ENCODE assay signal across 31 cellular contexts in the genomic region with DNA sequence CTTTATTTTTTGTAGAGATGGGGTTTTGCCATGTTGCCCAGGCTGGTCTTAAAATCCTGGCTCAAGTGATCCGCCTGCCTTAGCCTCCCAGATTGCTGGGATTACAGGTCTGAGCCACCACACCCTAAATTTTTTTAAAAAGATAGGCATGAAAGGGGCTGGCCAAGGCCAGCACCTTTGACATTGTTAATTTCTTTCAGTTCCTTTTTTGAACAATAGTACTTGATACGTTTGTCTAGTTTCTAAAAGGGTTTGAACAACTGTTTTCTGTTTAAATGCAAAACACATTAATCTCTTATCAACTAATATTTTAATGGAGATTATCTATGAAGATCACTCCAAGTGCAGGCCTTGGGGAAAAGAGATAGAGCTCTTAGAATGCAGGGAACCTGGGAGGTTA. TPM values are rescaled to one million over a fixed set of nuclear protein-coding genes. Genes with fewer than 3 reads are reported as not detected.
DNase-seq lines count a peak whose midpoint lies in the region; ATAC-seq lines count a peak whose summit lies in the region.
"Had no signal": no experiment of that assay in that cellular context is flagged by ENCODE, and none has a peak within 500 bp of the region (broad histone marks: within the 10 kb centered on the region; RNA-seq: fewer than 3 reads in every experiment).

No MANE protein-coding gene starts in this region.

- H3K18ac ChIP-seq in mesendoderm (ENCODE audit: low read length): no peak overlapping the region

- ATAC-seq in GM19324 (IDR thresholded peaks at IDR 0.05; ENCODE audit: low FRiP score, unreplicated experiment): peak; percentile 72
- peak; percentile 67 for ATAC-seq in GM21576 (IDR thresholded peaks at IDR 0.05; ENCODE audit: unreplicated experiment)
- peak; percentile 51 for ATAC-seq in HG03103 (IDR thresholded peaks at IDR 0.05; ENCODE audit: low read depth, unreplicated experiment)
- no peak for ATAC-seq in activated CD4-positive, alpha-beta T cell treated with anti-CD3 and anti-CD28 coated beads for 36 hours
- ATAC-seq: activated naive CD8-positive, alpha-beta T cell treated with anti-CD3 and anti-CD28 coated beads, Interleukin-2, amount 50 U/mL, for 24 hours; activated T-cell treated with anti-CD3 and anti-CD28 coated beads, Interleukin-2, amount 50 U/mL, for 72 hours; left lobe of liver; stimulated activated memory B cell treated with anti-CD40 and anti-IgM and Interleukin-4, amounts not matched to agents 10 μg/mL and 1 μg/mL and 100 μg/mL, for 72 hours; WTC11 had no signal

- no peak overlapping the region for H3K9ac ChIP-seq in mesendoderm (ENCODE audit: low read length)
- H3K9ac ChIP-seq: BLaER1 had no signal

- H3K27me3 ChIP-seq in mesendoderm (ENCODE audit: insufficient read depth, low read length, poor library complexity): no peaks in the 10 kb centered on the region
- H3K27me3 ChIP-seq: BLaER1, cardiac muscle cell had no signal

- CTCF ChIA-PET in activated CD4-positive, alpha-beta T cell treated with anti-CD3 and anti-CD28 coated beads for 36 hours (lab: Charles Lee): no interaction called here

- H3K23ac ChIP-seq in mesendoderm (ENCODE audit: low read length): no peak overlapping the region

- no peak overlapping the region for H3K4me3 Mint-ChIP-seq in activated CD4-positive, alpha-beta T cell treated with anti-CD3 and anti-CD28 coated beads for 36 hours
- H3K4me3 Mint-ChIP-seq: activated naive CD8-positive, alpha-beta T cell treated with anti-CD3 and anti-CD28 coated beads, Interleukin-2, amount 50 U/mL, for 24 hours; activated T-cell treated with anti-CD3 and anti-CD28 coated beads, Interleukin-2, amount 50 U/mL, for 72 hours; immature natural killer cell; nephron progenitor cell; stimulated activated memory B cell treated with anti-CD40 and anti-IgM and Interleukin-4, amounts not matched to agents 10 μg/mL and 1 μg/mL and 100 μg/mL, for 72 hours; WTC11 had no signal

- H3K27me3 Mint-ChIP-seq in activated CD4-positive, alpha-beta T cell treated with anti-CD3 and anti-CD28 coated beads for 36 hours: peaks cover 5% of the 10 kb centered on the region
- H3K27me3 Mint-ChIP-seq: stimulated activated memory B cell treated with anti-CD40 and anti-IgM and Interleukin-4, amounts not matched to agents 10 μg/mL and 1 μg/mL and 100 μg/mL, for 72 hours had no signal

- intact Hi-C loops in activated CD4-positive, alpha-beta T cell treated with anti-CD3 and anti-CD28 coated beads for 36 hours (cut with DNase I, micrococcal nuclease): no loop called here

- no peaks in the 10 kb centered on the region for H3K79me1 ChIP-seq in mesendoderm (ENCODE audit: low read length)

- no peaks in the 10 kb centered on the region for H3K36me3 ChIP-seq in mesendoderm (ENCODE audit: control insufficient read depth, insufficient read depth, low read length)
- H3K36me3 ChIP-seq: BLaER1, cardiac muscle cell had no signal

- no peaks in the 10 kb centered on the region for H3K4me1 Mint-ChIP-seq in activated CD4-positive, alpha-beta T cell treated with anti-CD3 and anti-CD28 coated beads for 36 hours
- H3K4me1 Mint-ChIP-seq: activated naive CD8-positive, alpha-beta T cell treated with anti-CD3 and anti-CD28 coated beads, Interleukin-2, amount 50 U/mL, for 24 hours; immature natural killer cell; nephron progenitor cell; stimulated activated memory B cell treated with anti-CD40 and anti-IgM and Interleukin-4, amounts not matched to agents 10 μg/mL and 1 μg/mL and 100 μg/mL, for 72 hours; WTC11 had no signal

- no peak overlapping the region for H2BK5ac ChIP-seq in mesendoderm (ENCODE audit: low read length)

- H4K8ac ChIP-seq in mesendoderm (ENCODE audit: low read depth, low read length): no peak overlapping the region

- no peak overlapping the region for H3K27ac Mint-ChIP-seq in activated CD4-positive, alpha-beta T cell treated with anti-CD3 and anti-CD28 coated beads for 36 hours
- H3K27ac Mint-ChIP-seq: activated naive CD8-positive, alpha-beta T cell treated with anti-CD3 and anti-CD28 coated beads, Interleukin-2, amount 50 U/mL, for 24 hours; activated T-cell treated with anti-CD3 and anti-CD28 coated beads, Interleukin-2, amount 50 U/mL, for 72 hours; immature natural killer cell; stimulated activated memory B cell treated with anti-CD40 and anti-IgM and Interleukin-4, amounts not matched to agents 10 μg/mL and 1 μg/mL and 100 μg/mL, for 72 hours; WTC11 had no signal

- POLR2A ChIA-PET in activated CD4-positive, alpha-beta T cell treated with anti-CD3 and anti-CD28 coated beads for 36 hours (lab: Charles Lee): no interaction called here

- H2BK15ac ChIP-seq in mesendoderm (replicated peaks; ENCODE audit: low read depth): no peak overlapping the region

- no peaks in the 10 kb centered on the region for H3K79me2 ChIP-seq in mesendoderm (ENCODE audit: control insufficient read depth, insufficient read depth, low read length)

- peak overlapping the region; percentile 73 for H2BK120ac ChIP-seq in mesendoderm (ENCODE audit: low read depth, low read length)

- H4K5ac ChIP-seq in mesendoderm (ENCODE audit: low read length): no peak overlapping the region

- WGBS in mesendoderm (ENCODE audit: extremely low coverage, insufficient coverage, low lambda C conversion rate): no CpG with 5 or more reads among the region's 2 CpGs

- no peak overlapping the region for H3K27ac ChIP-seq in mesendoderm (ENCODE audit: low read depth, low read length)
- H3K27ac ChIP-seq: BLaER1, HL-60, PC-9, SK-N-MC had no signal

- no peak overlapping the region for H2AK5ac ChIP-seq in mesendoderm (ENCODE audit: low read length)

- no peak overlapping the region for H3K4me2 ChIP-seq in mesendoderm (ENCODE audit: low read length)
- H3K4me2 ChIP-seq: BLaER1, PC-9 had no signal

- H3K9me3 Mint-ChIP-seq in activated CD4-positive, alpha-beta T cell treated with anti-CD3 and anti-CD28 coated beads for 36 hours (ENCODE audit: low read depth): no peaks in the 10 kb centered on the region
- H3K9me3 Mint-ChIP-seq: activated naive CD8-positive, alpha-beta T cell treated with anti-CD3 and anti-CD28 coated beads, Interleukin-2, amount 50 U/mL, for 24 hours; nephron progenitor cell; stimulated activated memory B cell treated with anti-CD40 and anti-IgM and Interleukin-4, amounts not matched to agents 10 μg/mL and 1 μg/mL and 100 μg/mL, for 72 hours; WTC11 had no signal

- no peak for DNase-seq in mesendoderm
- no peak for DNase-seq in effector CD8-positive, alpha-beta T cell (lab: John Stamatoyannopoulos, UW)
- no peak for DNase-seq in HCEC 1CT
- DNase-seq in NCI-H1048 (lab: John Stamatoyannopoulos, UW): no peak
- DNase-seq in activated CD4-positive, alpha-beta T cell treated with anti-CD3 and anti-CD28 coated beads for 36 hours: no peak
- DNase-seq: activated naive CD8-positive, alpha-beta T cell treated with anti-CD3 and anti-CD28 coated beads, Interleukin-2, amount 50 U/mL, for 24 hours; activated T-cell treated with anti-CD3 and anti-CD28 coated beads, Interleukin-2, amount 50 U/mL, for 72 hours; DMS 273 treated with DMSO at 0.1 percent for 48 hours; effector memory CD4-positive, alpha-beta T cell; GOT3; immature natural killer cell; KG1; NCI-H1417; NCI-H2081; NCI-H2227 treated with DMSO at 0.1 percent for 48 hours; NCI-H526 treated with DMSO at 0.1 percent for 48 hours; nephron progenitor cell; PC-9; stimulated activated CD4-positive, alpha-beta T cell treated with anti-CD3 and anti-CD28 coated beads, Interleukin-15, amount 100 ng/mL, for 24 hours; substantia nigra; trophoblast cell had no signal

- no peaks in the 10 kb centered on the region for H3K4me1 ChIP-seq in mesendoderm (ENCODE audit: control insufficient read depth, low read depth, low read length)
- H3K4me1 ChIP-seq: BLaER1 had no signal

- H3K56ac ChIP-seq in mesendoderm (ENCODE audit: low read length): no peak overlapping the region

- H3K4ac ChIP-seq in mesendoderm (ENCODE audit: low read depth, low read length): no peak overlapping the region

- no peak overlapping the region for H3K4me3 ChIP-seq in mesendoderm (ENCODE audit: low read length)
- H3K4me3 ChIP-seq: BLaER1, cardiac muscle cell, PC-9, SK-N-MC had no signal

- no peaks in the 10 kb centered on the region for H3K36me3 Mint-ChIP-seq in activated CD4-positive, alpha-beta T cell treated with anti-CD3 and anti-CD28 coated beads for 36 hours (ENCODE audit: low read depth)
- H3K36me3 Mint-ChIP-seq: immature natural killer cell; stimulated activated memory B cell treated with anti-CD40 and anti-IgM and Interleukin-4, amounts not matched to agents 10 μg/mL and 1 μg/mL and 100 μg/mL, for 72 hours; WTC11 had no signal

RNA-seq across cellular contexts. Expression of gene PTPRK, which starts 37.6 kb away (rescaled TPM):
- polyA plus RNA-seq in mesendoderm (2013, experiment 1 of 2): 29.3 TPM
- polyA plus RNA-seq in mesendoderm (2013, experiment 2 of 2): 30.0 TPM
- 1 to 10 TPM; 4.1 to 5.0 TPM for total RNA-seq in activated CD4-positive, alpha-beta T cell treated with anti-CD3 and anti-CD28 coated beads for 36 hours
- polyA plus RNA-seq: immature natural killer cell had no signal
